Comparison of ENCODE assay signal across 1 cellular context in the genomic region with DNA sequence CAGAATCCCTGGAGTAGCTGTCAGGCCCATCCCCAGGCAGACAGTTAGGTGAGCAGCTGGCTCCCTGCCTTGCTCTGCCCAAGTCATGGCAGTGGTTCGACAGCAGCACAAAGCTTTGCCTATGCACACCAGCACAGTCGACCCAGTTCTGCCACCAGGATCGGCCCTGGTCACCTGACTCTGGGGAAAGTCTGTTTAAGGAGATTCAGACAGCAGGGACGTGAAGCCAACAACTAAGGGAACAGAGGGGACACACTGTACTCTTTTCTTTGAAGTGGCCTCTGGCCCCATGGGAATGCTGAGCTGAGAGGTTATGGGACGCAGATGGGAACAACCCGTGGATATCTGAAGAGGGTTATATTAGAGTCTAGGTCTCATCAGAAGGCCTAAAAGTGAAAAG.
TF ChIP-seq lines count a peak whose summit lies in the region.

No MANE protein-coding gene starts in this region.

TF ChIP-seq in A549, 52 proteins besides CTCF, POLR2A, EP300 and RAD21 (continued from another document):
- TF ChIP-seq NFE2L2 (conservative IDR thresholded peaks at IDR 0.05; ENCODE audit: low read length) (no peak), ZFP36 (IDR thresholded peaks at IDR 0.05; ENCODE audit: borderline replicate concordance, partially characterized antibody) (no peak), ATOH8 (CRISPR knock-in tag; IDR thresholded peaks at IDR 0.05; ENCODE audit: low read depth) (no peak), RNF2 (IDR thresholded peaks at IDR 0.05; ENCODE audit: borderline replicate concordance, low read depth) (no peak), POLR2AphosphoS2 (conservative IDR thresholded peaks at IDR 0.05; ENCODE audit: low read length) (no peak), CHD2 (IDR thresholded peaks at IDR 0.05; ENCODE audit: low read length, partially characterized antibody) (no peak), PHF8 (IDR thresholded peaks at IDR 0.05; ENCODE audit: borderline replicate concordance, low read depth) (no peak), EHF (CRISPR knock-in tag; IDR thresholded peaks at IDR 0.05) (no peak), HDAC2 (IDR thresholded peaks at IDR 0.05) (no peak), KDM1A (IDR thresholded peaks at IDR 0.05; ENCODE audit: low read depth) (no peak), MAFK (IDR thresholded peaks at IDR 0.05; ENCODE audit: partially characterized antibody) (no peak), RARB (CRISPR knock-in tag; IDR thresholded peaks at IDR 0.05) (no peak)
